Comparison of ENCODE assay signal across 14 cellular contexts in the genomic region with DNA sequence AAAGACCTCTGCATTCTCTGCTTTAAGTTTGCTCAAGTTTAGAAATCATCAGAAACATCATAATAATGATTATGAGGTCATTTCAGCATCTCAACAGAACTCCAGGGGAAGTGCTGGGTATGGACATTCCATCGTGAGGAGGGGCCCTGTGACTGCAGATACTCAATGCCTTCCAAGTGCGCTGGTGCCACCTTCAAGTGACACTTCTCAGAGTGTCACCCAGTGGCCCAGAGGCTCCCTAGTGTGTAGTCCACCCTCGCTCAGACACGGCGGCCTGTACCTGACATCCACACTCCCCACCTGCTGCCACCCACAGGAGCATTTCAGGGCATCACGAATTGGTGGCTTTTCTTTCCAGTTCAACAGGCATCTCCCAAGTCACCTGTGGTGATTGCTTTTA. TPM values are rescaled to one million over a fixed set of nuclear protein-coding genes. Genes with fewer than 3 reads are reported as not detected.
DNase-seq lines count a peak whose midpoint lies in the region; ATAC-seq and TF ChIP-seq lines count a peak whose summit lies in the region.
"Had no signal": no experiment of that assay in that cellular context is flagged by ENCODE, and none has a peak within 500 bp of the region (broad histone marks: within the 10 kb centered on the region; RNA-seq: fewer than 3 reads in every experiment).

No MANE protein-coding gene starts in this region.

- H3K4me3 ChIP-seq in RWPE2 (ENCODE audit: severe bottlenecking): no peak overlapping the region
- no peak overlapping the region for H3K4me3 ChIP-seq in lower lobe of right lung
- H3K4me3 ChIP-seq in stomach: no peak overlapping the region

- no peaks in the 10 kb centered on the region for H3K9me3 ChIP-seq in RWPE2 (ENCODE audit: severe bottlenecking)
- no peaks in the 10 kb centered on the region for H3K9me3 ChIP-seq in lower lobe of right lung
- H3K9me3 ChIP-seq in stomach: peaks cover 0 to 8% (median 4%) of the 10 kb centered on the region in 4 donors

- no peak for TF ChIP-seq EP300 in stomach (IDR thresholded peaks at IDR 0.05)

- H3K4me1 ChIP-seq in RWPE2 (ENCODE audit: insufficient read depth, poor library complexity, severe bottlenecking) (no peaks in the 10 kb centered on the region), lower lobe of right lung (peaks cover 8% of the 10 kb centered on the region), stomach (peaks cover 0 to 17% (median 8%) of the 10 kb centered on the region in 4 donors)

- no peak for ATAC-seq in RWPE2 (ENCODE audit: low read depth)
- peak; percentile 40 to 66 for ATAC-seq in lower lobe of right lung
- no peak for ATAC-seq in GM21786 (IDR thresholded peaks at IDR 0.05; ENCODE audit: unreplicated experiment)
- ATAC-seq: SK-N-SH treated with all-trans-retinoic acid at 6 μM for 48 hours had no signal

- WGBS in stomach, 5 donors: 74 to 81% (median 80%) methylated on average over 6 of the region's 6 CpGs

- H3K36me3 ChIP-seq in RWPE2 (ENCODE audit: low read depth) (no peaks in the 10 kb centered on the region), lower lobe of right lung (no peaks in the 10 kb centered on the region), stomach (no peaks in the 10 kb centered on the region)

- H3K27ac ChIP-seq in RWPE2 (ENCODE audit: poor library complexity, severe bottlenecking): no peak overlapping the region
- H3K27ac ChIP-seq in lower lobe of right lung: no peak overlapping the region
- H3K27ac ChIP-seq in stomach: no peak overlapping the region

- DNase-seq in HT-29 (ENCODE audit: low spot score): peak; percentile 15
- peak; percentile 47 for DNase-seq in RWPE2 (ENCODE audit: low spot score)
- no peak for DNase-seq in lower lobe of right lung
- peak; percentile 23 for DNase-seq in stomach
- DNase-seq in NCI-H2171 (lab: John Stamatoyannopoulos, UW): no peak
- DNase-seq in NCI-H1694 (lab: John Stamatoyannopoulos, UW): no peak
- DNase-seq: COR-L47, KG1, NCI-H1436, NCI-H2081, NCI-H510A, SHP77 had no signal

- intact Hi-C loops in lower lobe of right lung (cut with DNase I): no loop called here
- intact Hi-C loops in stomach (cut with DNase I; ENCODE audit: low total_unique reads): no loop called here

- TF ChIP-seq CTCF in RWPE2 (IDR thresholded peaks at IDR 0.05; ENCODE audit: poor library complexity, severe bottlenecking) (no peak), lower lobe of right lung (IDR thresholded peaks at IDR 0.05) (no peak), stomach (IDR thresholded peaks at IDR 0.05) (no peak)

- TF ChIP-seq POLR2A in stomach (IDR thresholded peaks at IDR 0.05): no peak

- H3K27me3 ChIP-seq in RWPE2 (ENCODE audit: insufficient read depth, poor library complexity, severe bottlenecking): no peaks in the 10 kb centered on the region
- H3K27me3 ChIP-seq in lower lobe of right lung (ENCODE audit: low read depth): peaks cover 10% of the 10 kb centered on the region
- peaks cover 0 to 40% (median 3%) of the 10 kb centered on the region in 3 donors for H3K27me3 ChIP-seq in stomach

RNA-seq across cellular contexts. Expression of a gene that starts 5.4 kb away (rescaled TPM):
- 0.13 and 0.16 TPM in 2 replicates for total RNA-seq in HT-29 (2014; rRNA removed; shearing (Covaris generic))
- total RNA-seq in lower lobe of right lung (36.3 TPM), stomach (10 to 100 TPM; 24.9 to 71.6 (median 42.0) TPM)
- polyA plus RNA-seq in stomach: 1 to 10 TPM; 3.3 to 8.0 (median 5.0) TPM

Comparison
In these comparisons a context has a peak if more than half of its experiments do, and no peak if none do; other contexts are left out.
1. DNase-seq: peak in HT-29 (single experiment), RWPE2 (single experiment) and stomach (single experiment); none in lower lobe of right lung (single experiment), NCI-H2171 (single experiment) and NCI-H1694 (single experiment).
2. ATAC-seq: peak in lower lobe of right lung (2 of 2); none in RWPE2 (single experiment) and GM21786 (single experiment).
3. RNA of a gene that starts 5.4 kb away (total RNA-seq): 24.9 to 71.6 TPM in stomach and 36.3 TPM in lower lobe of right lung (single experiment); 0.13 to 0.16 TPM in HT-29; every median in the first group is over 10 times any median in the second.